8 cellular contexts compared by ENCODE assay signal in genomic region chr12:69585189-69586062, GRCh38. TPM values are rescaled to one million over a fixed set of nuclear protein-coding genes. Genes with fewer than 3 reads are reported as not detected.
A peak's percentile ranks its signal among the peaks of the same experiment; 100 is the strongest.
DNase-seq lines count a peak whose midpoint lies in the region; ATAC-seq and TF ChIP-seq lines count a peak whose summit lies in the region.

CCT2 (plus strand) TSS chr12:69585459; CDS start chr12:69585522, 63 bp downstream.

- no peaks in the 10 kb centered on the region for H3K9me3 ChIP-seq in mucosa of descending colon

- no peaks in the 10 kb centered on the region for H3K36me3 ChIP-seq in mucosa of descending colon (ENCODE audit: low read depth)

- peaks cover 6% of the 10 kb centered on the region for H3K4me1 ChIP-seq in mucosa of descending colon (ENCODE audit: low read depth)

- TF ChIP-seq CTCF in epithelial cell of esophagus (IDR thresholded peaks at IDR 0.05; ENCODE audit: insufficient read depth, low read depth, low read length, missing control alignments) (peak; percentile 31), mucosa of descending colon (IDR thresholded peaks at IDR 0.05) (no peak)

- DNase-seq in DMS53 (lab: John Stamatoyannopoulos, UW) (peak; percentile 99), OCI-M2 (lab: John Stamatoyannopoulos, UW; ENCODE audit: unreplicated experiment) (peak; percentile 76), activated T-cell treated with anti-CD3 and anti-CD28 coated beads for 4 hours (peak; percentile 94), epithelial cell of esophagus (ENCODE audit: low read depth) (peak; percentile 95), mucosa of descending colon (peak; percentile 97 to 98 (median 98))
- DNase-seq in stimulated activated CD8-positive, alpha-beta memory T cell treated with anti-CD3 and anti-CD28 coated beads, Interleukin-4, amount 100 ng/mL, for 24 hours (ENCODE audit: low read depth) = peak; percentile 95

- TF ChIP-seq EP300 in Ishikawa (IDR thresholded peaks at IDR 0.05; ENCODE audit: borderline replicate concordance) = 0 out of 2 replicates have a peak, but pooled peaks have one; percentile 29

- TF ChIP-seq RAD21 in Ishikawa (IDR thresholded peaks at IDR 0.05; ENCODE audit: low read depth) = no peak

- ATAC-seq in GM21576 (IDR thresholded peaks at IDR 0.05; ENCODE audit: unreplicated experiment) (peak; percentile 98), mucosa of descending colon (peak; percentile 100)

- H3K4me3 ChIP-seq in epithelial cell of esophagus (ENCODE audit: low read length) = peak within 1 kb of the TSS; percentile 99
- peak within 1 kb of the TSS; percentile 89 for H3K4me3 ChIP-seq in mucosa of descending colon

- intact Hi-C loops in mucosa of descending colon (cut with DNase I, micrococcal nuclease) = no loop called here

TF ChIP-seq in Ishikawa, 13 proteins besides CTCF, POLR2A, EP300 and RAD21:
- TF ChIP-seq EGR1 (IDR thresholded peaks at IDR 0.05) (no peak), TEAD4 (IDR thresholded peaks at IDR 0.05) (peak; percentile 28), NFIC (IDR thresholded peaks at IDR 0.05) (no peak), TAF1 (IDR thresholded peaks at IDR 0.05; ENCODE audit: low read depth) (peak; percentile 97), YY1 (IDR thresholded peaks at IDR 0.05; ENCODE audit: low read depth) (peak; percentile 47), ZBTB7A (IDR thresholded peaks at IDR 0.05; ENCODE audit: low read depth) (no peak), FOXM1 (IDR thresholded peaks at IDR 0.05; ENCODE audit: borderline replicate concordance, low read depth) (no peak), CREB1 (IDR thresholded peaks at IDR 0.05; ENCODE audit: low read depth) (peak; percentile 81), TCF12 (IDR thresholded peaks at IDR 0.05; ENCODE audit: low read depth) (peak; percentile 81), MAX (IDR thresholded peaks at IDR 0.05) (peak; percentile 98), CEBPB (IDR thresholded peaks at IDR 0.05) (no peak), USF1 (IDR thresholded peaks at IDR 0.05) (no peak), REST (IDR thresholded peaks at IDR 0.05; ENCODE audit: low read depth) (peak; percentile 15; the same call in 1 of the 2 replicates)

RNA-seq across cellular contexts. Expression of gene CCT2, which starts in this region (rescaled TPM):
- total RNA-seq in mucosa of descending colon = 100 to 1,000 TPM in 2 of 3 donors, 10 to 100 TPM in 1; 85.0 to 106 (median 103) TPM

Comparison
In these comparisons a context has a peak if more than half of its experiments do, and no peak if none do; other contexts are left out.
1. Peak in every context shown above with its lines: DNase-seq, ATAC-seq and H3K4me3 ChIP-seq.